In the genomic region with DNA sequence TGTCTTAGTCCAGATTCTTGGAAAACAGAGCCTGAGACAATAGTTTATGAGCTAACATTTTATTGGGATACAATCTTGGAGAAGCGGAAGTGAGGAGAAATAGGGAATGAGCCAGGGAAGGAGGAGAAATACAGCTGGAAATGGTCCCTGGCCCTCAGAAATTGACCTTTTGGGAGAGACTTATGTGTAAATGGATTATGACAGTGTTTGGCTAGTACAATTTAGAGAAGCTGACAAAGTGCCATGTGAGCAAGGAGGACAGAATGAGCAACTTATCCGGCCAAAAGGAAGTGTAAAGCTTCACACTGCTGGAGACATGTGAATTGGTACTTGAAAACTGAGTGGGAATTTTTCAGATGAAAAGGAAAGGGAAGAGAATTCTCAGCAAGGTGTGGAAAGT, we compare ENCODE assay signal across 1 cellular context.
TF ChIP-seq lines count a peak whose summit lies in the region.

No MANE protein-coding gene starts in this region.

TF ChIP-seq in endothelial cell of umbilical vein, 7 proteins besides CTCF, POLR2A, EP300 and RAD21:
- TF ChIP-seq, protein P1, sequence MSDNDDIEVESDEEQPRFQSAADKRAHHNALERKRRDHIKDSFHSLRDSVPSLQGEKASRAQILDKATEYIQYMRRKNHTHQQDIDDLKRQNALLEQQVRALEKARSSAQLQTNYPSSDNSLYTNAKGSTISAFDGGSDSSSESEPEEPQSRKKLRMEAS (IDR thresholded peaks at IDR 0.05; ENCODE audit: insufficient read depth, insufficient read length), result no peak
- TF ChIP-seq POLR2AphosphoS5 (IDR thresholded peaks at IDR 0.05; ENCODE audit: insufficient read depth, low read depth, low read length), result no peak
- TF ChIP-seq EZH2 (IDR thresholded peaks at IDR 0.05; ENCODE audit: borderline replicate concordance, low read depth, low read length, severe bottlenecking), result no peak
- no peak for TF ChIP-seq FOS (IDR thresholded peaks at IDR 0.05; ENCODE audit: borderline replicate concordance, insufficient read depth, low read length)
- no peak for TF ChIP-seq JUN (IDR thresholded peaks at IDR 0.05; ENCODE audit: borderline replicate concordance, insufficient read depth, insufficient read length, low read depth)
- no peak for TF ChIP-seq GATA2 (IDR thresholded peaks at IDR 0.05; ENCODE audit: insufficient read depth, insufficient read length, low read depth, low read length)
- no peak for TF ChIP-seq MYC (IDR thresholded peaks at IDR 0.05; ENCODE audit: low read depth, low read length)
TF ChIP-seq in endothelial cell of umbilical vein: peak in this region for 0.
